ENCODE assay signal across 10 cellular contexts in genomic region chr11:115760528-115760837, GRCh38.
A peak's percentile ranks its signal among the peaks of the same experiment; 100 is the strongest.
DNase-seq lines count a peak whose midpoint lies in the region; FAIRE-seq and TF ChIP-seq lines count a peak whose summit lies in the region.
"Had no signal": no experiment of that assay in that cellular context is flagged by ENCODE, and none has a peak within 500 bp of the region (broad histone marks: within the 10 kb centered on the region; RNA-seq: fewer than 3 reads in every experiment).

No MANE protein-coding gene starts in this region.

- no peaks in the 10 kb centered on the region for H3K9me3 ChIP-seq in astrocyte (ENCODE audit: insufficient read depth, low read depth, low read length)
- no peaks in the 10 kb centered on the region for H3K9me3 ChIP-seq in iPS-18a (ENCODE audit: control insufficient read depth, low read depth, low read length)

- FAIRE-seq in astrocyte (lab: Jason Lieb, UNC) (no peak), D721Med (lab: Jason Lieb, UNC) (no peak)

- TF ChIP-seq CTCF in astrocyte (IDR thresholded peaks at IDR 0.05; ENCODE audit: insufficient read depth, low read depth, low read length) (no peak), D721Med (IDR thresholded peaks at IDR 0.05; ENCODE audit: insufficient read depth, missing control alignments) (no peak)

- H3K4me1 Mint-ChIP-seq in astrocyte (ENCODE audit: low read depth, unreplicated experiment): peaks cover 23% of the 10 kb centered on the region

- H3K79me2 ChIP-seq in astrocyte (ENCODE audit: insufficient read depth, low read length): no peaks in the 10 kb centered on the region

- H4K20me1 ChIP-seq in astrocyte (ENCODE audit: insufficient read depth, low read length): no peaks in the 10 kb centered on the region

- DNase-seq in Daoy (ENCODE audit: low read depth) (peak; percentile 37), astrocyte (ENCODE audit: low read depth) (no peak), SKM-1 treated with dmso at 0.1 percent for 144 hours (lab: John Stamatoyannopoulos, UW; ENCODE audit: unreplicated experiment) (no peak), Ammon's horn (ENCODE audit: low spot score) (no peak), COR-L47 (lab: John Stamatoyannopoulos, UW) (no peak), D721Med (ENCODE audit: insufficient read length, low spot score) (no peak)
- DNase-seq: midbrain had no signal

- H3K36me3 ChIP-seq in astrocyte (ENCODE audit: insufficient read depth, low read length) (no peaks in the 10 kb centered on the region), iPS-18a (ENCODE audit: control insufficient read depth, low read depth, low read length) (no peaks in the 10 kb centered on the region), rectal smooth muscle tissue (ENCODE audit: control insufficient read depth, insufficient read depth, low read length) (no peaks in the 10 kb centered on the region)

- H3K4me1 ChIP-seq in astrocyte (ENCODE audit: insufficient read depth, low read length) (peaks cover 15% of the 10 kb centered on the region), iPS-18a (ENCODE audit: control insufficient read depth, low read depth, low read length) (no peaks in the 10 kb centered on the region), rectal smooth muscle tissue (ENCODE audit: control insufficient read depth, insufficient read depth, low read length) (no peaks in the 10 kb centered on the region)

- H3K9me3 Mint-ChIP-seq in astrocyte (ENCODE audit: unreplicated experiment): peaks cover 2% of the 10 kb centered on the region

- H3K27ac ChIP-seq in astrocyte (ENCODE audit: low read depth, low read length) (no peak overlapping the region), iPS-18a (ENCODE audit: low read length) (no peak overlapping the region), rectal smooth muscle tissue (ENCODE audit: low read depth, low read length) (no peak overlapping the region)
- H3K27ac ChIP-seq: HL-60 had no signal

- peak overlapping the region; percentile 94 for H2AFZ ChIP-seq in astrocyte (ENCODE audit: low read depth, low read length)

- peaks cover 7% of the 10 kb centered on the region for H3K36me3 Mint-ChIP-seq in astrocyte (ENCODE audit: low read depth, unreplicated experiment)

- H3K27me3 ChIP-seq in astrocyte (ENCODE audit: insufficient read depth, low read length) (peaks cover 2% of the 10 kb centered on the region), iPS-18a (ENCODE audit: control insufficient read depth, insufficient read depth, low read length) (peaks cover 47% of the 10 kb centered on the region), rectal smooth muscle tissue (ENCODE audit: control insufficient read depth, insufficient read depth, low read length) (peaks cover 5% of the 10 kb centered on the region)

- H3K4me2 ChIP-seq in astrocyte (ENCODE audit: low read length): peak overlapping the region; percentile 86

- H3K9ac ChIP-seq in astrocyte (ENCODE audit: low read length) (peak overlapping the region; percentile 72), iPS-18a (ENCODE audit: low read length) (no peak overlapping the region), rectal smooth muscle tissue (ENCODE audit: low read length) (no peak overlapping the region)

- no peak overlapping the region for H3K27ac Mint-ChIP-seq in astrocyte (ENCODE audit: unreplicated experiment)

- H3K4me3 ChIP-seq in astrocyte (ENCODE audit: insufficient read depth, low read depth, low read length) (peak overlapping the region; percentile 60), iPS-18a (ENCODE audit: low read length) (peak overlapping the region; percentile 45), rectal smooth muscle tissue (ENCODE audit: low read length) (peak overlapping the region; percentile 67)

- H3K27me3 Mint-ChIP-seq in astrocyte (ENCODE audit: low read depth, unreplicated experiment): peaks cover 14% of the 10 kb centered on the region

- peak overlapping the region; percentile 67 for H3K4me3 Mint-ChIP-seq in astrocyte (ENCODE audit: unreplicated experiment)
